1 cellular context compared by ENCODE assay signal in the genomic region with DNA sequence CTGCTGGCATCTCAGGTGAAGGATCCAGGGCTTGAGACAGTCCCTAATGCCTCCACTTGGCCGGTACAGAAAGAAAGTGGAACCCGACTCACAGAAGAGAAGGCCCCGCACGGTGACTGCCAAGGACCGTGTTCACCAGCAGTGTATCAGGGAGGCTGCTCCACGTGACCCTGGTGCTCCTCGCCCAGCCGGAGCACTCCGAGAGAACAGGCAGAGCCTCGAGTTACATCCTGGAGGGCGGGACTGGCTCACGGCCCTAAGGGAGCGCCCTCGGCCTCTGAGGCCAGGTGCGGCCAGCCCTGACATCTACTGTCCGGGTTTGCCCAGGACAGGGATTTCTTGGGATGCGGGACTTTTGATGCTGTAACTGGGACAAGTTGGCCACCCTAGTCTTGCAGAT.
A peak's percentile ranks its signal among the peaks of the same experiment; 100 is the strongest.
TF ChIP-seq lines count a peak whose summit lies in the region.

No MANE protein-coding gene starts in this region.

TF ChIP-seq in H1, 55 proteins besides CTCF, POLR2A, EP300 and RAD21:
- TF ChIP-seq, protein P1, sequence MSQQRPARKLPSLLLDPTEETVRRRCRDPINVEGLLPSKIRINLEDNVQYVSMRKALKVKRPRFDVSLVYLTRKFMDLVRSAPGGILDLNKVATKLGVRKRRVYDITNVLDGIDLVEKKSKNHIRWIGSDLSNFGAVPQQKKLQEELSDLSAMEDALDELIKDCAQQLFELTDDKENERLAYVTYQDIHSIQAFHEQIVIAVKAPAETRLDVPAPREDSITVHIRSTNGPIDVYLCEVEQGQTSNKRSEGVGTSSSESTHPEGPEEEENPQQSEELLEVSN (IDR thresholded peaks at IDR 0.05): peak; percentile 62; the same call in 1 of the 2 replicates
- TF ChIP-seq, protein P2, sequence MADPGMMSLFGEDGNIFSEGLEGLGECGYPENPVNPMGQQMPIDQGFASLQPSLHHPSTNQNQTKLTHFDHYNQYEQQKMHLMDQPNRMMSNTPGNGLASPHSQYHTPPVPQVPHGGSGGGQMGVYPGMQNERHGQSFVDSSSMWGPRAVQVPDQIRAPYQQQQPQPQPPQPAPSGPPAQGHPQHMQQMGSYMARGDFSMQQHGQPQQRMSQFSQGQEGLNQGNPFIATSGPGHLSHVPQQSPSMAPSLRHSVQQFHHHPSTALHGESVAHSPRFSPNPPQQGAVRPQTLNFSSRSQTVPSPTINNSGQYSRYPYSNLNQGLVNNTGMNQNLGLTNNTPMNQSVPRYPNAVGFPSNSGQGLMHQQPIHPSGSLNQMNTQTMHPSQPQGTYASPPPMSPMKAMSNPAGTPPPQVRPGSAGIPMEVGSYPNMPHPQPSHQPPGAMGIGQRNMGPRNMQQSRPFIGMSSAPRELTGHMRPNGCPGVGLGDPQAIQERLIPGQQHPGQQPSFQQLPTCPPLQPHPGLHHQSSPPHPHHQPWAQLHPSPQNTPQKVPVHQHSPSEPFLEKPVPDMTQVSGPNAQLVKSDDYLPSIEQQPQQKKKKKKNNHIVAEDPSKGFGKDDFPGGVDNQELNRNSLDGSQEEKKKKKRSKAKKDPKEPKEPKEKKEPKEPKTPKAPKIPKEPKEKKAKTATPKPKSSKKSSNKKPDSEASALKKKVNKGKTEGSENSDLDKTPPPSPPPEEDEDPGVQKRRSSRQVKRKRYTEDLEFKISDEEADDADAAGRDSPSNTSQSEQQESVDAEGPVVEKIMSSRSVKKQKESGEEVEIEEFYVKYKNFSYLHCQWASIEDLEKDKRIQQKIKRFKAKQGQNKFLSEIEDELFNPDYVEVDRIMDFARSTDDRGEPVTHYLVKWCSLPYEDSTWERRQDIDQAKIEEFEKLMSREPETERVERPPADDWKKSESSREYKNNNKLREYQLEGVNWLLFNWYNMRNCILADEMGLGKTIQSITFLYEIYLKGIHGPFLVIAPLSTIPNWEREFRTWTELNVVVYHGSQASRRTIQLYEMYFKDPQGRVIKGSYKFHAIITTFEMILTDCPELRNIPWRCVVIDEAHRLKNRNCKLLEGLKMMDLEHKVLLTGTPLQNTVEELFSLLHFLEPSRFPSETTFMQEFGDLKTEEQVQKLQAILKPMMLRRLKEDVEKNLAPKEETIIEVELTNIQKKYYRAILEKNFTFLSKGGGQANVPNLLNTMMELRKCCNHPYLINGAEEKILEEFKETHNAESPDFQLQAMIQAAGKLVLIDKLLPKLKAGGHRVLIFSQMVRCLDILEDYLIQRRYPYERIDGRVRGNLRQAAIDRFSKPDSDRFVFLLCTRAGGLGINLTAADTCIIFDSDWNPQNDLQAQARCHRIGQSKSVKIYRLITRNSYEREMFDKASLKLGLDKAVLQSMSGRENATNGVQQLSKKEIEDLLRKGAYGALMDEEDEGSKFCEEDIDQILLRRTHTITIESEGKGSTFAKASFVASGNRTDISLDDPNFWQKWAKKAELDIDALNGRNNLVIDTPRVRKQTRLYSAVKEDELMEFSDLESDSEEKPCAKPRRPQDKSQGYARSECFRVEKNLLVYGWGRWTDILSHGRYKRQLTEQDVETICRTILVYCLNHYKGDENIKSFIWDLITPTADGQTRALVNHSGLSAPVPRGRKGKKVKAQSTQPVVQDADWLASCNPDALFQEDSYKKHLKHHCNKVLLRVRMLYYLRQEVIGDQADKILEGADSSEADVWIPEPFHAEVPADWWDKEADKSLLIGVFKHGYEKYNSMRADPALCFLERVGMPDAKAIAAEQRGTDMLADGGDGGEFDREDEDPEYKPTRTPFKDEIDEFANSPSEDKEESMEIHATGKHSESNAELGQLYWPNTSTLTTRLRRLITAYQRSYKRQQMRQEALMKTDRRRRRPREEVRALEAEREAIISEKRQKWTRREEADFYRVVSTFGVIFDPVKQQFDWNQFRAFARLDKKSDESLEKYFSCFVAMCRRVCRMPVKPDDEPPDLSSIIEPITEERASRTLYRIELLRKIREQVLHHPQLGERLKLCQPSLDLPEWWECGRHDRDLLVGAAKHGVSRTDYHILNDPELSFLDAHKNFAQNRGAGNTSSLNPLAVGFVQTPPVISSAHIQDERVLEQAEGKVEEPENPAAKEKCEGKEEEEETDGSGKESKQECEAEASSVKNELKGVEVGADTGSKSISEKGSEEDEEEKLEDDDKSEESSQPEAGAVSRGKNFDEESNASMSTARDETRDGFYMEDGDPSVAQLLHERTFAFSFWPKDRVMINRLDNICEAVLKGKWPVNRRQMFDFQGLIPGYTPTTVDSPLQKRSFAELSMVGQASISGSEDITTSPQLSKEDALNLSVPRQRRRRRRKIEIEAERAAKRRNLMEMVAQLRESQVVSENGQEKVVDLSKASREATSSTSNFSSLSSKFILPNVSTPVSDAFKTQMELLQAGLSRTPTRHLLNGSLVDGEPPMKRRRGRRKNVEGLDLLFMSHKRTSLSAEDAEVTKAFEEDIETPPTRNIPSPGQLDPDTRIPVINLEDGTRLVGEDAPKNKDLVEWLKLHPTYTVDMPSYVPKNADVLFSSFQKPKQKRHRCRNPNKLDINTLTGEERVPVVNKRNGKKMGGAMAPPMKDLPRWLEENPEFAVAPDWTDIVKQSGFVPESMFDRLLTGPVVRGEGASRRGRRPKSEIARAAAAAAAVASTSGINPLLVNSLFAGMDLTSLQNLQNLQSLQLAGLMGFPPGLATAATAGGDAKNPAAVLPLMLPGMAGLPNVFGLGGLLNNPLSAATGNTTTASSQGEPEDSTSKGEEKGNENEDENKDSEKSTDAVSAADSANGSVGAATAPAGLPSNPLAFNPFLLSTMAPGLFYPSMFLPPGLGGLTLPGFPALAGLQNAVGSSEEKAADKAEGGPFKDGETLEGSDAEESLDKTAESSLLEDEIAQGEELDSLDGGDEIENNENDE (IDR thresholded peaks at IDR 0.05; ENCODE audit: insufficient replicate concordance, low read length): no peak
- TF ChIP-seq, protein P3, sequence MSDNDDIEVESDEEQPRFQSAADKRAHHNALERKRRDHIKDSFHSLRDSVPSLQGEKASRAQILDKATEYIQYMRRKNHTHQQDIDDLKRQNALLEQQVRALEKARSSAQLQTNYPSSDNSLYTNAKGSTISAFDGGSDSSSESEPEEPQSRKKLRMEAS (IDR thresholded peaks at IDR 0.05): peak; percentile 60
- TF ChIP-seq, protein P4, sequence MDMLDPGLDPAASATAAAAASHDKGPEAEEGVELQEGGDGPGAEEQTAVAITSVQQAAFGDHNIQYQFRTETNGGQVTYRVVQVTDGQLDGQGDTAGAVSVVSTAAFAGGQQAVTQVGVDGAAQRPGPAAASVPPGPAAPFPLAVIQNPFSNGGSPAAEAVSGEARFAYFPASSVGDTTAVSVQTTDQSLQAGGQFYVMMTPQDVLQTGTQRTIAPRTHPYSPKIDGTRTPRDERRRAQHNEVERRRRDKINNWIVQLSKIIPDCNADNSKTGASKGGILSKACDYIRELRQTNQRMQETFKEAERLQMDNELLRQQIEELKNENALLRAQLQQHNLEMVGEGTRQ (IDR thresholded peaks at IDR 0.05; ENCODE audit: low read length): peak; percentile 66
TF ChIP-seq in H1: peak in this region for 3.
